Comparison of ENCODE assay signal across 22 cellular contexts in the genomic region with DNA sequence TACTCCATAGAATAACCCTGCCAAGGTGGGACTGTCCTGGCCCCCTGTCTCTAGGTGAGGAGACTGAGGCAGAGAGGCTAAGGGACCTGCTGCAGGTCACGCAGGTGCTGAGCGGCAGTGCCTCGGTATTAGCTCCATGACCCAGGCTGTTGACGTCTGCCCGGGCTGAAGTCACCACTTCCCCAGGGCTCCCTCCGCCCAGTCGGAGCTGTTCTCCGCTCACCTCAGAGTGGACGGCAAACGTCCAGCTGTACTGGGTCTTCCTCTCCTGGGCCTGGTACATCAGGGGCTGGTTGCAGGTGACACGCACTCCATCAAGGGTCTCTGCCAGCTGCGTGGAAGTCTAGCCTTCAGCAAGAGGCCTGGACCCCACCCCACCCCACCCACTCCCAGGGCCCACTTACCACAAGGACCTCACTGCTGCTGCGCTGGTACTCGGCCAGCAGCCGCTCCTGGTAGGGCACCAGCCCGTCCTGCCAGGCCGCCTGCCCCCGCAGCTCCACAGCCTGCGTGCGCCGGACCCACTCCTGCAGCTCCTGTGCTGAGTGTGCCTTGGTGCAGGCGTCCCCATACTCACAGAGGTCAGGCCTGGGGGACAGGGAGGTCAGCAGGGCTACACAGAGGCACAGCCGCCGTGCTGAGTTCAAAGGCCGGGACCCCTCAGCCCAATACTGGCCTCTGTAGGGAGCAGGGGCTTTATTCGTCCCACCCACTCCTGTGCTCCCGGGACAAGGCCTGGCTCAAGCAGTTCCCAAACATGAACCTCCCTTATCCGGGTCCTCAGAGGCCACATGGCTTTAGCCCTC. TPM values are rescaled to one million over a fixed set of nuclear protein-coding genes. Genes with fewer than 3 reads are reported as not detected.
"Had no signal": no experiment of that assay in that cellular context is flagged by ENCODE, and none has a peak within 500 bp of the region (broad histone marks: within the 10 kb centered on the region; RNA-seq: fewer than 3 reads in every experiment).

No MANE protein-coding gene starts in this region.

- H3K27ac ChIP-seq: body of pancreas, esophagus squamous epithelium, heart right ventricle, left ventricle myocardium inferior, sigmoid colon, thoracic aorta, upper lobe of right lung had no signal

- H3K36me3 ChIP-seq: thoracic aorta had no signal

- H3K4me3 Mint-ChIP-seq: activated CD4-positive, alpha-beta memory T cell treated with anti-CD3 and anti-CD28 coated beads, Interleukin-2, amount 10 ng/mL, durations not matched to agents 7 days and 5 days; activated CD4-positive, alpha-beta T cell treated with anti-CD3 and anti-CD28 coated beads for 36 hours; activated CD8-positive, alpha-beta memory T cell treated with anti-CD3 and anti-CD28 coated beads, Interleukin-2, amount 10 ng/mL, durations not matched to agents 7 days and 5 days; activated T-helper 17 cell treated with anti-CD3 and anti-CD28 coated beads, Interleukin-2, amount 50 U/mL, for 72 hours; stimulated activated effector memory CD8-positive, alpha-beta T cell treated with anti-CD3 and anti-CD28 coated beads, Interleukin-12 subunit alpha, Interleukin-12 subunit beta, amount 100 ng/mL, for 72 hours; T-helper 2 cell treated with Interferon-gamma antibody and Interleukin-4, amounts not matched to agents 5 μg/mL and 100 μg/mL, for 36 hours had no signal

- H3K27me3 ChIP-seq: body of pancreas, esophagus squamous epithelium, sigmoid colon, upper lobe of right lung had no signal

- H3K9me3 Mint-ChIP-seq: activated CD4-positive, alpha-beta memory T cell treated with anti-CD3 and anti-CD28 coated beads, Interleukin-2, amount 10 ng/mL, durations not matched to agents 7 days and 5 days; activated T-helper 17 cell treated with anti-CD3 and anti-CD28 coated beads, Interleukin-2, amount 50 U/mL, for 72 hours; effector memory CD8-positive, alpha-beta T cell; stimulated activated effector memory CD8-positive, alpha-beta T cell treated with anti-CD3 and anti-CD28 coated beads, Interleukin-12 subunit alpha, Interleukin-12 subunit beta, amount 100 ng/mL, for 72 hours; T-helper 2 cell treated with Interferon-gamma antibody and Interleukin-4, amounts not matched to agents 5 μg/mL and 100 μg/mL, for 36 hours had no signal

- H3K27ac Mint-ChIP-seq: activated CD4-positive, alpha-beta memory T cell treated with anti-CD3 and anti-CD28 coated beads, Interleukin-2, amount 10 ng/mL, durations not matched to agents 7 days and 5 days; activated CD4-positive, alpha-beta T cell treated with anti-CD3 and anti-CD28 coated beads for 36 hours; activated CD8-positive, alpha-beta memory T cell treated with anti-CD3 and anti-CD28 coated beads, Interleukin-2, amount 10 ng/mL, durations not matched to agents 7 days and 5 days; activated T-helper 17 cell treated with anti-CD3 and anti-CD28 coated beads, Interleukin-2, amount 50 U/mL, for 72 hours; effector memory CD8-positive, alpha-beta T cell; stimulated activated effector memory CD8-positive, alpha-beta T cell treated with anti-CD3 and anti-CD28 coated beads, Interleukin-12 subunit alpha, Interleukin-12 subunit beta, amount 100 ng/mL, for 72 hours; T-helper 2 cell treated with Interferon-gamma antibody and Interleukin-4, amounts not matched to agents 5 μg/mL and 100 μg/mL, for 36 hours had no signal

- H3K4me3 ChIP-seq: body of pancreas, esophagus squamous epithelium, heart right ventricle, left ventricle myocardium inferior, sigmoid colon, thoracic aorta, upper lobe of right lung had no signal

- H3K4me1 Mint-ChIP-seq: activated T-helper 17 cell treated with anti-CD3 and anti-CD28 coated beads, Interleukin-2, amount 50 U/mL, for 72 hours had no signal

- H3K27me3 Mint-ChIP-seq: activated CD4-positive, alpha-beta T cell treated with anti-CD3 and anti-CD28 coated beads for 36 hours; activated T-helper 17 cell treated with anti-CD3 and anti-CD28 coated beads, Interleukin-2, amount 50 U/mL, for 72 hours; effector memory CD8-positive, alpha-beta T cell had no signal

- ATAC-seq: activated CD4-positive, alpha-beta T cell treated with anti-CD3 and anti-CD28 coated beads for 36 hours; activated CD8-positive, alpha-beta memory T cell treated with anti-CD3 and anti-CD28 coated beads, Interleukin-2, amount 10 ng/mL, durations not matched to agents 7 days and 5 days; activated T-helper 17 cell treated with anti-CD3 and anti-CD28 coated beads, Interleukin-2, amount 50 U/mL, for 72 hours; body of pancreas; effector memory CD8-positive, alpha-beta T cell; heart right ventricle; stimulated activated effector memory CD8-positive, alpha-beta T cell treated with anti-CD3 and anti-CD28 coated beads, Interleukin-12 subunit alpha, Interleukin-12 subunit beta, amount 100 ng/mL, for 72 hours; upper lobe of right lung had no signal

- DNase-seq: activated CD4-positive, alpha-beta memory T cell treated with anti-CD3 and anti-CD28 coated beads, Interleukin-2, amount 10 ng/mL, durations not matched to agents 7 days and 5 days; activated CD4-positive, alpha-beta T cell treated with anti-CD3 and anti-CD28 coated beads for 36 hours; activated CD8-positive, alpha-beta memory T cell treated with anti-CD3 and anti-CD28 coated beads, Interleukin-2, amount 10 ng/mL, durations not matched to agents 7 days and 5 days; activated naive CD4-positive, alpha-beta T cell; body of pancreas; effector memory CD8-positive, alpha-beta T cell; esophagus squamous epithelium; heart right ventricle; kidney glomerular epithelial cell; left ventricle myocardium inferior; nucleus accumbens; sigmoid colon; stimulated activated CD4-positive, alpha-beta T cell treated with anti-CD3 and anti-CD28 coated beads, Interleukin-4, amount 100 ng/mL, for 24 hours; upper lobe of right lung had no signal

- FAIRE-seq: TTC549 had no signal

- H3K9me3 ChIP-seq: body of pancreas, esophagus squamous epithelium, heart right ventricle, left ventricle myocardium inferior, sigmoid colon, thoracic aorta, upper lobe of right lung had no signal

RNA-seq across cellular contexts. Expression of a gene that starts 16.5 kb away (rescaled TPM):
- total RNA-seq: cardiac septum had no signal

RNA-seq across cellular contexts. Expression of a gene that starts 22.9 kb away (rescaled TPM):
- total RNA-seq: activated CD4-positive, alpha-beta memory T cell treated with anti-CD3 and anti-CD28 coated beads, Interleukin-2, amount 10 ng/mL, durations not matched to agents 7 days and 5 days; activated CD4-positive, alpha-beta T cell treated with anti-CD3 and anti-CD28 coated beads for 36 hours; activated CD8-positive, alpha-beta memory T cell treated with anti-CD3 and anti-CD28 coated beads, Interleukin-2, amount 10 ng/mL, durations not matched to agents 7 days and 5 days; activated T-helper 17 cell treated with anti-CD3 and anti-CD28 coated beads, Interleukin-2, amount 50 U/mL, for 72 hours; body of pancreas; cardiac septum; dermis microvascular lymphatic vessel endothelial cell; esophagus squamous epithelium; heart right ventricle; left ventricle myocardium inferior; mononuclear cell; sigmoid colon; thoracic aorta; upper lobe of right lung had no signal
- polyA plus RNA-seq: heart right ventricle had no signal

RNA-seq across cellular contexts. Expression of a gene that starts 33.3 kb away (rescaled TPM):
- total RNA-seq: cardiac septum, left ventricle myocardium inferior had no signal
